In genomic region chr5:64506567-64507321, GRCh38 we compare ENCODE assay signal across 8 cellular contexts. TPM values are rescaled to one million over a fixed set of nuclear protein-coding genes. Genes with fewer than 3 reads are reported as not detected.
DNase-seq lines count a peak whose midpoint lies in the region; ATAC-seq, FAIRE-seq and TF ChIP-seq lines count a peak whose summit lies in the region.

No MANE protein-coding gene starts in this region.

- WGBS in A549 (ENCODE audit: missing lambda C conversion rate), result 12% methylated on average over 32 of the region's 43 CpGs
- WGBS in body of pancreas, 2 donors, result 1 to 3% methylated on average over 25 to 43 of the region's 43 CpGs

- H3K9me3 ChIP-seq in A549 (no peaks in the 10 kb centered on the region), neuron (ENCODE audit: low read length) (no peaks in the 10 kb centered on the region), body of pancreas (no peaks in the 10 kb centered on the region)

- DNase-seq in A549 (ENCODE audit: low read depth in 1 of 2, low spot score in 1 of 2) (no peak), NCI-H345 treated with DMSO at 0.1 percent for 48 hours (lab: John Stamatoyannopoulos, UW; ENCODE audit: unreplicated experiment) (peak; percentile 28), fibroblast of mammary gland (ENCODE audit: low read depth) (peak; percentile 20), middle frontal gyrus (ENCODE audit: extremely low spot score, low spot score) (no peak), body of pancreas (no peak), GM13976 (ENCODE audit: low spot score) (no peak)
- DNase-seq in central memory CD4-positive, alpha-beta T cell, result no peak

- H2AFZ ChIP-seq in neuron (ENCODE audit: low read depth, low read length), result peak overlapping the region; percentile 94

- in situ Hi-C loops in GM13976 (cut with MboI; ENCODE audit: low sequenced_read_pairs, unreplicated experiment), result no loop called here

- intact Hi-C loops in body of pancreas (cut with DNase I), result no loop called here

- H3K36me3 ChIP-seq in neuron (ENCODE audit: insufficient read depth, low read length) (no peaks in the 10 kb centered on the region), body of pancreas (replicated peaks in 1 of 2; ENCODE audit: insufficient read depth in 1 of 2, low read depth in 2 of 2) (no peaks in the 10 kb centered on the region)

- no peak for FAIRE-seq in A549 (lab: Jason Lieb, UNC)

- no peak for TF ChIP-seq POLR2A in A549 (IDR thresholded peaks at IDR 0.05; ENCODE audit: low read length)
- TF ChIP-seq POLR2A in body of pancreas (IDR thresholded peaks at IDR 0.05), result no peak

- H3K27me3 ChIP-seq in neuron (ENCODE audit: insufficient read depth, low read length), result peaks cover 35% of the 10 kb centered on the region
- H3K27me3 ChIP-seq in body of pancreas, result peaks cover 0 to 10% of the 10 kb centered on the region in 2 donors

- ATAC-seq in A549, result no peak
- no peak for ATAC-seq in body of pancreas

- TF ChIP-seq EP300 in A549 (IDR thresholded peaks at IDR 0.05), result no peak

- TF ChIP-seq CTCF in A549 (IDR thresholded peaks at IDR 0.05), result no peak
- TF ChIP-seq CTCF in fibroblast of mammary gland (conservative IDR thresholded peaks at IDR 0.05; ENCODE audit: control insufficient read depth, insufficient read depth, low read depth, low read length), result no peak
- no peak for TF ChIP-seq CTCF in body of pancreas (IDR thresholded peaks at IDR 0.05)
- no peak for TF ChIP-seq CTCF in GM13976 (IDR thresholded peaks at IDR 0.05; ENCODE audit: borderline replicate concordance, control extremely low read depth, extremely low read depth, insufficient read depth, missing control alignments)

- CTCF ChIA-PET in A549 (lab: Yijun Ruan, JAX), result interaction anchor here (1.1 kb wide), 1 partner anchor 9 kb away, joined by 4 read pairs; no protein-coding TSS in a partner anchor

- H3K4me3 ChIP-seq in A549 (peak overlapping the region; percentile 41), fibroblast of mammary gland (ENCODE audit: control insufficient read depth, low read depth, low read length) (peak overlapping the region; percentile 13), neuron (ENCODE audit: low read length) (peak overlapping the region; percentile 62), body of pancreas (no peak overlapping the region)

- peak overlapping the region; percentile 95 for H3K4me2 ChIP-seq in A549

- H3K27ac ChIP-seq in A549 (no peak overlapping the region), body of pancreas (no peak overlapping the region)

- no peak for TF ChIP-seq RAD21 in A549 (conservative IDR thresholded peaks at IDR 0.05 in 1 of 2, IDR thresholded peaks at IDR 0.05 in 1 of 2)

- H3K4me1 ChIP-seq in A549 (peaks cover 6% of the 10 kb centered on the region; the same call in 1 of the 3 replicates), neuron (ENCODE audit: insufficient read depth, low read length) (peaks cover 12% of the 10 kb centered on the region), body of pancreas (peaks cover 16% of the 10 kb centered on the region)

- POLR2A ChIA-PET in A549 (lab: Yijun Ruan, JAX), result no interaction called here

TF ChIP-seq in A549, 52 proteins besides CTCF, POLR2A, EP300 and RAD21:
- no peak for TF ChIP-seq MYC (IDR thresholded peaks at IDR 0.05; ENCODE audit: borderline replicate concordance, low read length)
- no peak for TF ChIP-seq EHMT2 (IDR thresholded peaks at IDR 0.05; ENCODE audit: low read depth)
- TF ChIP-seq FOSL2 (IDR thresholded peaks at IDR 0.05), result no peak
- no peak for TF ChIP-seq FOSL2 (CRISPR knock-in tag; IDR thresholded peaks at IDR 0.05)
- TF ChIP-seq ZSCAN20 (CRISPR knock-in tag; IDR thresholded peaks at IDR 0.05), result no peak
- TF ChIP-seq NR3C1 (IDR thresholded peaks at IDR 0.05), result no peak
- TF ChIP-seq HEYL (CRISPR knock-in tag; IDR thresholded peaks at IDR 0.05), result no peak

RNA-seq across cellular contexts. Expression of gene RGS7BP, which starts 0.9 kb away (rescaled TPM):
- polyA plus RNA-seq in A549 (2011; rRNA removed) (not detected in 2 replicates), A549 (2017; fragmentation: RNase III; extraction: RNeasy Plus Mini Kit Qiagen cat#74134 plus additional on column Dnase treatment) (not detected in 3 replicates)
- not detected in 2 replicates for polyA plus RNA-seq in A549 (2012; cell fraction: cytosol; rRNA removed)
- not detected in 2 replicates for polyA plus RNA-seq in A549 (2012; cell fraction: nucleus; rRNA removed)
- not detected in 2 replicates for polyA minus RNA-seq in A549 (2011; rRNA and poly(A)+ RNA removed)
- total RNA-seq in body of pancreas, result 1 to 10 TPM in 1 of 2 donors, under 1 TPM in 1; under 0.01 to 3.1 TPM

Comparison
In these comparisons a context has a peak if more than half of its experiments do, and no peak if none do; other contexts are left out.
1. DNase-seq: peak in NCI-H345 treated with DMSO at 0.1 percent for 48 hours (single experiment) and fibroblast of mammary gland (single experiment); none in A549 (0 of 2), middle frontal gyrus (single experiment), central memory CD4-positive, alpha-beta T cell (single experiment), body of pancreas (0 of 4) and GM13976 (single experiment).
2. H3K4me3 ChIP-seq: peak in A549 (single experiment), fibroblast of mammary gland (single experiment) and neuron (single experiment); none in body of pancreas (0 of 2).